Comparison of ENCODE assay signal across 4 cellular contexts in genomic region chr7:2694122-2694436, GRCh38. TPM values are rescaled to one million over a fixed set of nuclear protein-coding genes. Genes with fewer than 3 reads are reported as not detected.
"Had no signal": no experiment of that assay in that cellular context is flagged by ENCODE, and none has a peak within 500 bp of the region (broad histone marks: within the 10 kb centered on the region; RNA-seq: fewer than 3 reads in every experiment).

No MANE protein-coding gene starts in this region.

RNA-seq across cellular contexts. Expression of gene AMZ1, which starts 6.1 kb away (rescaled TPM):
- total RNA-seq: neural crest cell, psoas muscle had no signal
- polyA plus RNA-seq: naive thymus-derived CD8-positive, alpha-beta T cell; stomach had no signal
